10 cellular contexts compared by ENCODE assay signal in the genomic region with DNA sequence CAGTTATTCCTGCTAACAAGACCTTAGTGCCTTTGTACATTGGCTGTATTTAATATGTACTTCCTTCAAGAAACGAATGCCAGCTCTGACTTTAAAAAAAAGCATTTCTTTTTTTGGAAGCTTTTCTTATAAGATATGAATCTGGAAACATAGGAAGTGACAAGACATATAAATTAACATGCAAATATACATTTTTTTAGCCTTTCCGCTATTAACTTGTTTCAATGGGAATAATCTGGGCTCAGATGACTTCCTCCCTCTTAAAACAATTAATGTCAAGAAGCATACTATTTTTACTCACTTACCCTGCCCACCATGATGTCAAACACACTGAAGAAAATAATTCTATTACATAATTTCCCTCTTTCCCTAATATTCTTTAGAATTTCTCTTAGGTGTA. TPM values are rescaled to one million over a fixed set of nuclear protein-coding genes. Genes with fewer than 3 reads are reported as not detected.
DNase-seq lines count a peak whose midpoint lies in the region; ATAC-seq, FAIRE-seq and TF ChIP-seq lines count a peak whose summit lies in the region.
"Had no signal": no experiment of that assay in that cellular context is flagged by ENCODE, and none has a peak within 500 bp of the region (broad histone marks: within the 10 kb centered on the region; RNA-seq: fewer than 3 reads in every experiment).

No MANE protein-coding gene starts in this region.

- CTCF ChIA-PET in IMR-90 (lab: Yijun Ruan, JAX) (no interaction called here), K562 (lab: Yijun Ruan, JAX; ENCODE audit: low intra/inter-chr PET ratio) (no interaction called here)

- TF ChIP-seq EP300 in K562 (IDR thresholded peaks at IDR 0.05; ENCODE audit: low read length), result no peak
- TF ChIP-seq EP300 in sigmoid colon (IDR thresholded peaks at IDR 0.05), result no peak

- no peaks in the 10 kb centered on the region for H4K20me1 ChIP-seq in IMR-90 (ENCODE audit: insufficient read depth, low read length)
- H4K20me1 ChIP-seq in K562 (replicated peaks; ENCODE audit: control insufficient read depth, insufficient read depth, low read length), result no peaks in the 10 kb centered on the region

- in situ Hi-C loops in IMR-90 (cut with MboI; ENCODE audit: low sequenced_read_pairs) (no loop called here), K562 (cut with MboI) (no loop called here)

- peaks cover 41% of the 10 kb centered on the region for H3K79me2 ChIP-seq in K562 (ENCODE audit: control insufficient read depth, insufficient read depth, low read length)

- H2BK5ac ChIP-seq in IMR-90 (ENCODE audit: low read depth, low read length, poor library complexity, severe bottlenecking), result peak overlapping the region; percentile 94

- BruUV-seq in IMR-90 (replicated peaks; lab: Mats Ljungman, UMichigan) (no TSS peak), K562 (replicated peaks; lab: Mats Ljungman, UMichigan) (TSS peak; percentile 51)

- 0 out of 2 replicates have a peak overlapping the region, but pooled peaks have one; percentile 11 for H3K14ac ChIP-seq in IMR-90 (replicated peaks; ENCODE audit: low read depth, low read length)

- no peak overlapping the region for H4K91ac ChIP-seq in IMR-90 (ENCODE audit: insufficient read depth, low read depth, low read length)

- H3K23ac ChIP-seq in IMR-90 (ENCODE audit: low read depth, low read length), result peak overlapping the region; percentile 30

- H4K8ac ChIP-seq in IMR-90 (ENCODE audit: low read depth in 2 of 2, low read length in 2 of 2), result no peak overlapping the region; a peak in 2 of 4 replicates

- H3K27me3 ChIP-seq in IMR-90 (ENCODE audit: control insufficient read depth, insufficient read depth, low read length) (no peaks in the 10 kb centered on the region), K562 (ENCODE audit: control insufficient read depth in 2 of 2, insufficient read depth in 2 of 2, low read length in 2 of 2) (no peaks in the 10 kb centered on the region), mucosa of rectum (ENCODE audit: control insufficient read depth in 2 of 2, insufficient read depth in 2 of 2, low read length in 2 of 2) (no peaks in the 10 kb centered on the region), sigmoid colon (no peaks in the 10 kb centered on the region)

- H3K27ac ChIP-seq in IMR-90 (ENCODE audit: insufficient read depth, low read length), result no peak overlapping the region
- H3K27ac ChIP-seq in K562 (ENCODE audit: extremely low read depth, low read depth, low read length), result peak overlapping the region; percentile 83; the same call in 2 of the 3 replicates
- peak overlapping the region; percentile 90 to 96 for H3K27ac ChIP-seq in mucosa of rectum (ENCODE audit: low read depth in 2 of 2, low read length in 2 of 2)
- peak overlapping the region in 1 of 4 donors; percentile 85 for H3K27ac ChIP-seq in sigmoid colon

- no peak overlapping the region for H3K56ac ChIP-seq in IMR-90 (ENCODE audit: extremely low read depth, insufficient read depth, low read length)

- no peak overlapping the region for H3K18ac ChIP-seq in IMR-90 (ENCODE audit: low read depth, low read length)

- no peaks in the 10 kb centered on the region for H3K9me3 ChIP-seq in IMR-90 (ENCODE audit: control insufficient read depth, insufficient read depth, low read length)
- no peaks in the 10 kb centered on the region for H3K9me3 ChIP-seq in K562 (replicated peaks; ENCODE audit: control insufficient read depth, insufficient read depth, low read depth, low read length)
- H3K9me3 ChIP-seq in mucosa of rectum (ENCODE audit: control insufficient read depth in 2 of 2, low read length in 2 of 2), result no peaks in the 10 kb centered on the region
- no peaks in the 10 kb centered on the region for H3K9me3 ChIP-seq in sigmoid colon

- 0 out of 3 replicates have a peak overlapping the region, but pooled peaks have one; percentile 57 for H2BK15ac ChIP-seq in IMR-90 (ENCODE audit: low read depth, low read length)

- FAIRE-seq in K562 (lab: Jason Lieb, UNC) (no peak), GM12891 (lab: Jason Lieb, UNC) (no peak)
- FAIRE-seq: colon had no signal

- H2AFZ ChIP-seq in IMR-90 (replicated peaks; ENCODE audit: low read length, poor library complexity), result no peak overlapping the region
- H2AFZ ChIP-seq in K562 (ENCODE audit: low read depth, low read length), result peak overlapping the region; percentile 97

- H3K4ac ChIP-seq in IMR-90 (ENCODE audit: low read depth, low read length), result no peak overlapping the region

- no peak for TF ChIP-seq POLR2A in IMR-90 (IDR thresholded peaks at IDR 0.05; ENCODE audit: low read depth, low read length)
- no peak for TF ChIP-seq POLR2A in K562 (conservative IDR thresholded peaks at IDR 0.05)
- TF ChIP-seq POLR2A in GM12891 (IDR thresholded peaks at IDR 0.05; ENCODE audit: low read depth, low read length), result no peak
- no peak for TF ChIP-seq POLR2A in sigmoid colon (IDR thresholded peaks at IDR 0.05)

- H2AK5ac ChIP-seq in IMR-90 (ENCODE audit: low read depth, low read length), result no peak overlapping the region

- dilution Hi-C loops in IMR-90 (cut with HindIII; ENCODE audit: low sequenced_read_pairs, unreplicated experiment), result no loop called here

- H3K4me3 ChIP-seq in AG09309 (ENCODE audit: control insufficient read depth, low read depth, low read length) (peak overlapping the region; percentile 73), IMR-90 (ENCODE audit: insufficient read depth, low read depth, low read length) (0 out of 2 replicates have a peak overlapping the region, but pooled peaks have one; percentile 14), K562 (peak overlapping the region; percentile 71), mucosa of rectum (ENCODE audit: low read length in 2 of 2) (peak overlapping the region; percentile 84 to 85), sigmoid colon (peak overlapping the region in 2 of 4 donors; percentile 74)

- H2BK120ac ChIP-seq in IMR-90 (ENCODE audit: low read depth, low read length), result no peak overlapping the region

- H3K9ac ChIP-seq in IMR-90 (ENCODE audit: low read depth, low read length) (no peak overlapping the region; the same call in 1 of the 2 replicates), K562 (ENCODE audit: insufficient read depth in 1 of 2, low read depth in 2 of 2, low read length in 2 of 2) (peak overlapping the region; percentile 35 to 83; a peak in 3 of 4 replicates), mucosa of rectum (ENCODE audit: low read depth in 1 of 2, low read length in 2 of 2) (peak overlapping the region; percentile 82 to 94)

- no peak overlapping the region for H2AK9ac ChIP-seq in IMR-90 (replicated peaks; ENCODE audit: low read depth, low read length, poor library complexity)

- no CpG with 5 or more reads among the region's 2 CpGs for WGBS in IMR-90 (ENCODE audit: extremely low coverage in 2 of 2, insufficient read length in 1 of 2), 2 experiments
- 0% methylated on average over 2 of the region's 2 CpGs for WGBS in K562 (ENCODE audit: insufficient coverage, low coverage, missing lambda C conversion rate)
- WGBS in sigmoid colon, 2 donors, result 10 to 11% methylated on average over 2 of the region's 2 CpGs

- POLR2A ChIA-PET in IMR-90 (lab: Charles Lee; ENCODE audit: unreplicated experiment), result no interaction called here
- POLR2A ChIA-PET in K562 (lab: Yijun Ruan, JAX), result interaction anchor here (1.3 kb wide), 1 partner anchor 55 kb away, joined by 3 read pairs; no protein-coding TSS in a partner anchor

- H3K36me3 ChIP-seq in IMR-90 (ENCODE audit: control insufficient read depth, insufficient read depth, low read length) (no peaks in the 10 kb centered on the region), K562 (ENCODE audit: control insufficient read depth, insufficient read depth, low read length) (peaks cover 13% of the 10 kb centered on the region), mucosa of rectum (ENCODE audit: control insufficient read depth in 2 of 2, insufficient read depth in 2 of 2, low read length in 2 of 2) (no peaks in the 10 kb centered on the region), sigmoid colon (no peaks in the 10 kb centered on the region)

- no peak overlapping the region for H4K5ac ChIP-seq in IMR-90 (ENCODE audit: low read depth, low read length)

- peaks cover 11% of the 10 kb centered on the region for H3K9me1 ChIP-seq in IMR-90 (ENCODE audit: insufficient read depth, low read length)
- H3K9me1 ChIP-seq in K562 (ENCODE audit: control insufficient read depth, insufficient read depth, low read length), result no peaks in the 10 kb centered on the region

- H3K4me1 ChIP-seq in IMR-90 (ENCODE audit: control insufficient read depth, insufficient read depth, low read length), result peaks cover 7% of the 10 kb centered on the region
- H3K4me1 ChIP-seq in K562 (replicated peaks in 1 of 2; ENCODE audit: control insufficient read depth in 2 of 2, insufficient read depth in 2 of 2, low read length in 2 of 2), result peaks cover 21 to 36% of the 10 kb centered on the region in 2 experiments
- peaks cover 32 to 40% of the 10 kb centered on the region in 2 donors for H3K4me1 ChIP-seq in mucosa of rectum (ENCODE audit: control insufficient read depth in 2 of 2, insufficient read depth in 2 of 2, low read length in 2 of 2)
- peaks cover 0 to 32% (median 22%) of the 10 kb centered on the region in 4 donors for H3K4me1 ChIP-seq in sigmoid colon

- ATAC-seq in IMR-90 (ENCODE audit: low read depth) (no peak), K562 (no peak)

- intact Hi-C loops in IMR-90 (cut with micrococcal nuclease), result loop anchor here (5.0 kb wide), 1 partner anchor 157 kb away; no protein-coding TSS in a partner anchor
- intact Hi-C loops in K562 (cut with micrococcal nuclease), result loop anchor here (2.0 to 10.0 kb wide), 2 partner anchors 95 to 221 kb away; no protein-coding TSS in a partner anchor
- intact Hi-C loops in sigmoid colon (cut with DNase I), result loop anchor here (10.0 kb wide), 2 partner anchors 131 to 381 kb away; a partner anchor contains a TSS

- TF ChIP-seq CTCF in AG09309 (IDR thresholded peaks at IDR 0.05; ENCODE audit: control insufficient read depth, insufficient read depth, low read depth, low read length, missing control alignments) (no peak), IMR-90 (conservative IDR thresholded peaks at IDR 0.05; ENCODE audit: low read depth, low read length) (no peak), K562 (IDR thresholded peaks at IDR 0.05 in 2 of 3, conservative IDR thresholded peaks at IDR 0.05 in 1 of 3; ENCODE audit: insufficient read depth in 2 of 3, low read depth in 1 of 3, low read length in 3 of 3) (no peak), sigmoid colon (IDR thresholded peaks at IDR 0.05) (no peak)

- TF ChIP-seq RAD21 in IMR-90 (IDR thresholded peaks at IDR 0.05; ENCODE audit: low read length) (no peak), K562 (CRISPR knock-in tag; conservative IDR thresholded peaks at IDR 0.05 in 1 of 2, IDR thresholded peaks at IDR 0.05 in 1 of 2) (no peak)

- H3K79me1 ChIP-seq in IMR-90 (ENCODE audit: low read depth in 1 of 2, low read length in 2 of 2), result peaks cover 17 to 31% of the 10 kb centered on the region in 2 experiments

- no peak overlapping the region for H2BK20ac ChIP-seq in IMR-90 (ENCODE audit: low read depth, low read length)

- peak overlapping the region; percentile 96 for H3K4me2 ChIP-seq in IMR-90 (ENCODE audit: low read depth, low read length)
- H3K4me2 ChIP-seq in K562 (ENCODE audit: insufficient read depth, low read length), result peak overlapping the region; percentile 86

- DNase-seq in AG09309 (ENCODE audit: low read depth) (no peak), IMR-90 (no peak), K562 (ENCODE audit: extremely low read depth in 1 of 4, low spot score in 3 of 4) (no peak), GM12891 (ENCODE audit: insufficient read length, low spot score) (no peak), sigmoid colon (no peak), hippocampal formation (lab: John Stamatoyannopoulos, UW) (no peak)
- DNase-seq in stimulated activated CD4-positive, alpha-beta T cell treated with anti-CD3 and anti-CD28 coated beads, Interleukin-2, amount 100 ng/mL, for 24 hours, result no peak
- DNase-seq: MV-4-11 had no signal

RNA-seq across cellular contexts. Expression of a gene that starts 1.4 kb away (rescaled TPM):
- total RNA-seq in IMR-90 (2012; rRNA removed) (24.2 and 26.1 TPM in 2 replicates), K562 (2014; rRNA removed) (4.7 and 6.0 TPM in 2 replicates), K562 (2014; rRNA removed; fragmentation: Illumina TruSeq; extraction: Trizol) (10.7 and 13.0 TPM in 2 replicates), K562 (2015; rRNA removed; fragmentation: Illumina TruSeq; extraction: Trizol) (10.6 and 12.1 TPM in 2 replicates), K562 (2021) (9.1 and 9.3 TPM in 2 replicates), sigmoid colon (10 to 100 TPM in 3 of 4 donors, 1 to 10 TPM in 1; 8.6 to 16.8 (median 11.5) TPM)
- polyA plus RNA-seq in IMR-90 (2012; rRNA removed) (3.6 and 4.0 TPM in 2 replicates), K562 (2011; rRNA removed) (9.3 and 10.3 TPM in 2 replicates), K562 (2014; fragmentation: Illumina TruSeq; extraction: Trizol) (7.1 and 7.5 TPM in 2 replicates), K562 (2014; fragmentation: Nextera tagmentation; extraction: Ambion mirVana) (1 to 10 TPM; 2.1 to 3.3 TPM), K562 (2014; rRNA removed) (2.9 TPM in 2 replicates), sigmoid colon (1 to 10 TPM; 6.6 to 9.5 (median 8.4) TPM)
- polyA plus RNA-seq in IMR-90 (2012; cell fraction: cytosol; rRNA removed), result 0.86 and 1.1 TPM in 2 replicates
- polyA plus RNA-seq in IMR-90 (2012; cell fraction: nucleus; rRNA removed; ENCODE audit: low replicate concordance), result 1.2 and 9.7 TPM in 2 replicates
- total RNA-seq in K562 (2011; cell fraction: chromatin; rRNA removed; ENCODE audit: low replicate concordance), result 36.5 and 51.3 TPM in 2 replicates
- total RNA-seq in K562 (2011; cell fraction: nucleolus; rRNA removed), result 9.0 and 13.6 TPM in 2 replicates
- total RNA-seq in K562 (2011; cell fraction: nucleoplasm; rRNA removed), result 24.3 and 35.3 TPM in 2 replicates
- 2.1 and 3.7 TPM in 2 replicates for polyA plus RNA-seq in K562 (2011; cell fraction: cytosol; rRNA removed)
- polyA plus RNA-seq in K562 (2011; cell fraction: nucleus; rRNA removed), result 10.5 and 19.6 TPM in 2 replicates
- 4.0 and 4.9 TPM in 2 replicates for polyA plus RNA-seq in K562 (2012)
- 34.2 and 47.7 TPM in 2 replicates for polyA minus RNA-seq in K562 (2011; rRNA and poly(A)+ RNA removed)
- 5.2 and 7.3 TPM in 2 replicates for polyA minus RNA-seq in K562 (2011; cell fraction: cytosol; rRNA and poly(A)+ RNA removed)
- polyA minus RNA-seq in K562 (2011; cell fraction: nucleus; rRNA and poly(A)+ RNA removed), result 30.2 and 68.3 TPM in 2 replicates
- polyA plus RNA-seq in GM12891 (2012; ENCODE audit: low read depth, missing spikeins), result 1.2 TPM
